Comparison of ENCODE assay signal across 7 cellular contexts in genomic region chr19:35479278-35479677, GRCh38. TPM values are rescaled to one million over a fixed set of nuclear protein-coding genes. Genes with fewer than 3 reads are reported as not detected.
"Had no signal": no experiment of that assay in that cellular context is flagged by ENCODE, and none has a peak within 500 bp of the region (broad histone marks: within the 10 kb centered on the region; RNA-seq: fewer than 3 reads in every experiment).

No MANE protein-coding gene starts in this region.

- ATAC-seq: activated T-cell treated with anti-CD3 and anti-CD28 coated beads, Interleukin-2, amount 50 U/mL, for 4 hours had no signal

- DNase-seq: activated naive CD4-positive, alpha-beta T cell treated with anti-CD3 and anti-CD28 coated beads for 36 hours; activated T-cell treated with anti-CD3 and anti-CD28 coated beads, Interleukin-2, amount 50 U/mL, for 4 hours; amygdala; Karpas-422; OCI-M1; SHP77 treated with DMSO at 0.1 percent for 48 hours had no signal

RNA-seq across cellular contexts. Expression of gene KRTDAP, which starts 11.0 kb away (rescaled TPM):
- total RNA-seq: activated CD8-positive, alpha-beta memory T cell treated with anti-CD3 and anti-CD28 coated beads for 36 hours; activated naive CD4-positive, alpha-beta T cell treated with anti-CD3 and anti-CD28 coated beads for 36 hours; activated T-cell treated with anti-CD3 and anti-CD28 coated beads, Interleukin-2, amount 50 U/mL, for 4 hours had no signal

RNA-seq across cellular contexts. Expression of gene FFAR2, which starts 31.2 kb away (rescaled TPM):
- total RNA-seq: activated CD8-positive, alpha-beta memory T cell treated with anti-CD3 and anti-CD28 coated beads for 36 hours; activated naive CD4-positive, alpha-beta T cell treated with anti-CD3 and anti-CD28 coated beads for 36 hours; activated T-cell treated with anti-CD3 and anti-CD28 coated beads, Interleukin-2, amount 50 U/mL, for 4 hours had no signal

RNA-seq across cellular contexts. Expression of gene SBSN, which starts 48.8 kb away (rescaled TPM):
- total RNA-seq: activated CD8-positive, alpha-beta memory T cell treated with anti-CD3 and anti-CD28 coated beads for 36 hours; activated naive CD4-positive, alpha-beta T cell treated with anti-CD3 and anti-CD28 coated beads for 36 hours; activated T-cell treated with anti-CD3 and anti-CD28 coated beads, Interleukin-2, amount 50 U/mL, for 4 hours had no signal

RNA-seq across cellular contexts. Expression of gene GAPDHS, which starts 54.0 kb away (rescaled TPM):
- total RNA-seq: activated CD8-positive, alpha-beta memory T cell treated with anti-CD3 and anti-CD28 coated beads for 36 hours; activated naive CD4-positive, alpha-beta T cell treated with anti-CD3 and anti-CD28 coated beads for 36 hours; activated T-cell treated with anti-CD3 and anti-CD28 coated beads, Interleukin-2, amount 50 U/mL, for 4 hours had no signal
